ENCODE assay signal across 24 cellular contexts in genomic region chr10:70797840-70798239, GRCh38. TPM values are rescaled to one million over a fixed set of nuclear protein-coding genes. Genes with fewer than 3 reads are reported as not detected.
"Had no signal": no experiment of that assay in that cellular context is flagged by ENCODE, and none has a peak within 500 bp of the region (broad histone marks: within the 10 kb centered on the region; RNA-seq: fewer than 3 reads in every experiment).

No MANE protein-coding gene starts in this region.

- H3K4me2 ChIP-seq: KMS-11 had no signal

- H3K36me3 ChIP-seq: SJCRH30 had no signal

- DNase-seq: IMR-90, Kasumi-1, MM.1S, NCI-H1092 treated with DMSO at 0.1 percent for 48 hours, NCI-H1436, NCI-H187, NCI-H2029, NCI-H2081 treated with DMSO at 0.1 percent for 48 hours, NCI-H2171, NCI-H226, NCI-H446, NCI-H510A, NCI-H524 treated with DMSO at 0.1 percent for 48 hours, NCI-H69, NCI-H774, SHP77 treated with DMSO at 0.1 percent for 48 hours, SJCRH30 had no signal

- H3K4me3 ChIP-seq: SJCRH30 had no signal

- H3K9me3 ChIP-seq: SJCRH30 had no signal

- H3K4me1 ChIP-seq: SJCRH30 had no signal

- H3K9ac ChIP-seq: KMS-11 had no signal

- ATAC-seq: HepG2, Panc1, SK-N-SH treated with all-trans-retinoic acid at 6 μM for 48 hours had no signal

- H3K27me3 ChIP-seq: SJCRH30 had no signal

- H3K27ac ChIP-seq: KMS-11, RWPE1, SJCRH30 had no signal

- FAIRE-seq: HepG2 had no signal

RNA-seq across cellular contexts. Expression of gene TBATA, which starts 12.7 kb away (rescaled TPM):
- total RNA-seq: HepG2, HT1080, IMR-90, M059J, SJCRH30 had no signal
- polyA plus RNA-seq: HepG2, IMR-90 had no signal
